In the genomic region with DNA sequence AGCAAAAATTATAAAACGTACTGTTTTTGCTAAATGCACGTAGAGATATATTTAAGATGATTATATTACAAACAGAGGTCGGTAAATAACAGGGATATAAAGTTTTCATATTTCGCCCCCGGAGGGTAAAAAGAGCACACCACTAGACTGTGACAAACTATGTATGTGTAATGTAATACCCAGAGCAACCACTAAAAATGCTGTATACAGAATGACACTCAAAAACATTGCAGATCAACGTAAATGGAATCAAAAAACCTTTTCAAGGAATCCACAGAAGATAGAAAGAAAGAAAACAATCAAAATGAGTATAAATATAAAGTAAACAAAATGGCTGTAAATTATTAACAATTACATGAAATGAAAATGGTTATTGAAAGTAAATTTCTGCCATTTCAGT, we compare ENCODE assay signal across 17 cellular contexts. TPM values are rescaled to one million over a fixed set of nuclear protein-coding genes. Genes with fewer than 3 reads are reported as not detected.
DNase-seq lines count a peak whose midpoint lies in the region; ATAC-seq and TF ChIP-seq lines count a peak whose summit lies in the region.
"Had no signal": no experiment of that assay in that cellular context is flagged by ENCODE, and none has a peak within 500 bp of the region (broad histone marks: within the 10 kb centered on the region; RNA-seq: fewer than 3 reads in every experiment).

No MANE protein-coding gene starts in this region.

- no peak overlapping the region for H3K4me3 Mint-ChIP-seq in activated CD4-positive, alpha-beta memory T cell treated with anti-CD3 and anti-CD28 coated beads, Interleukin-2, amount 10 ng/mL, durations not matched to agents 7 days and 5 days
- H3K4me3 Mint-ChIP-seq: CD8-positive, alpha-beta T cell had no signal

- H3K9me3 ChIP-seq in AG04450 (ENCODE audit: control insufficient read depth, insufficient read depth, low read length) (no peaks in the 10 kb centered on the region), right atrium auricular region (no peaks in the 10 kb centered on the region)
- H3K9me3 ChIP-seq: mucosa of descending colon had no signal

- H3K4me1 Mint-ChIP-seq in activated CD4-positive, alpha-beta memory T cell treated with anti-CD3 and anti-CD28 coated beads, Interleukin-2, amount 10 ng/mL, durations not matched to agents 7 days and 5 days = no peaks in the 10 kb centered on the region

- no peak overlapping the region for H3K4me3 ChIP-seq in AG04450 (ENCODE audit: low read depth, low read length)
- H3K4me3 ChIP-seq in NB4 (ENCODE audit: low read depth, low read length) = no peak overlapping the region
- H3K4me3 ChIP-seq in fibroblast of mammary gland (ENCODE audit: control insufficient read depth, low read depth, low read length) = no peak overlapping the region
- H3K4me3 ChIP-seq in right atrium auricular region = no peak overlapping the region
- H3K4me3 ChIP-seq: mucosa of descending colon, stomach had no signal

- no peaks in the 10 kb centered on the region for H3K27me3 ChIP-seq in AG04450 (ENCODE audit: control insufficient read depth, insufficient read depth, low read length)
- no peaks in the 10 kb centered on the region for H3K27me3 ChIP-seq in right atrium auricular region
- H3K27me3 ChIP-seq: stomach had no signal

- POLR2A ChIA-PET in AG04450 (lab: Yijun Ruan, JAX) = no interaction called here
- POLR2A ChIA-PET in activated CD4-positive, alpha-beta memory T cell treated with anti-CD3 and anti-CD28 coated beads, Interleukin-2, amount 10 ng/mL, durations not matched to agents 7 days and 5 days (lab: Charles Lee) = no interaction called here

- peak; percentile 52 for ATAC-seq in GM18517 (IDR thresholded peaks at IDR 0.05; ENCODE audit: unreplicated experiment)
- ATAC-seq: CD8-positive, alpha-beta T cell; mucosa of descending colon had no signal

- no peaks in the 10 kb centered on the region for H3K36me3 ChIP-seq in right atrium auricular region
- H3K36me3 ChIP-seq: stomach had no signal

- DNase-seq in AG04450 (ENCODE audit: low read depth, low spot score) (no peak), NB4 (ENCODE audit: low read depth) (peak; percentile 8), fibroblast of mammary gland (ENCODE audit: low read depth) (no peak), A172 (ENCODE audit: low spot score) (no peak), right atrium auricular region (ENCODE audit: low spot score) (no peak), occipital lobe (lab: John Stamatoyannopoulos, UW) (no peak)
- no peak for DNase-seq in activated CD4-positive, alpha-beta memory T cell treated with anti-CD3 and anti-CD28 coated beads, Interleukin-2, amount 10 ng/mL, durations not matched to agents 7 days and 5 days
- DNase-seq: activated gamma-delta T cell treated with Interleukin-2 at 50 U/mL for 16 hours; CD8-positive, alpha-beta T cell; central memory CD4-positive, alpha-beta T cell; erythroblast; mucosa of descending colon; NCI-H1105; NCI-H774; retina; stomach had no signal

- TF ChIP-seq POLR2A in NB4 (IDR thresholded peaks at IDR 0.05; ENCODE audit: extremely low read depth, insufficient read length) = no peak

- no peaks in the 10 kb centered on the region for H3K27me3 Mint-ChIP-seq in activated CD4-positive, alpha-beta memory T cell treated with anti-CD3 and anti-CD28 coated beads, Interleukin-2, amount 10 ng/mL, durations not matched to agents 7 days and 5 days

- TF ChIP-seq CTCF in AG04450 (IDR thresholded peaks at IDR 0.05; ENCODE audit: low read depth, low read length) (peak; percentile 5; the same call in 1 of the 2 replicates), NB4 (IDR thresholded peaks at IDR 0.05; ENCODE audit: low read depth, low read length) (no peak), fibroblast of mammary gland (conservative IDR thresholded peaks at IDR 0.05; ENCODE audit: control insufficient read depth, insufficient read depth, low read depth, low read length) (peak; percentile 3), right atrium auricular region (IDR thresholded peaks at IDR 0.05) (peak in 1 of 2 donors; percentile 29)

- no peaks in the 10 kb centered on the region for H3K4me1 ChIP-seq in right atrium auricular region
- H3K4me1 ChIP-seq: stomach had no signal

- no peaks in the 10 kb centered on the region for H3K9me3 Mint-ChIP-seq in activated CD4-positive, alpha-beta memory T cell treated with anti-CD3 and anti-CD28 coated beads, Interleukin-2, amount 10 ng/mL, durations not matched to agents 7 days and 5 days

- H3K27ac ChIP-seq in AG04450 (ENCODE audit: low read depth, low read length) (no peak overlapping the region), right atrium auricular region (no peak overlapping the region)
- H3K27ac ChIP-seq: stomach had no signal

- CTCF ChIA-PET in AG04450 (lab: Charles Lee) = no interaction called here
- CTCF ChIA-PET in activated CD4-positive, alpha-beta memory T cell treated with anti-CD3 and anti-CD28 coated beads, Interleukin-2, amount 10 ng/mL, durations not matched to agents 7 days and 5 days (lab: Charles Lee) = no interaction called here

- no peak overlapping the region for H3K27ac Mint-ChIP-seq in activated CD4-positive, alpha-beta memory T cell treated with anti-CD3 and anti-CD28 coated beads, Interleukin-2, amount 10 ng/mL, durations not matched to agents 7 days and 5 days
- H3K27ac Mint-ChIP-seq: CD8-positive, alpha-beta T cell had no signal

- H3K36me3 Mint-ChIP-seq in activated CD4-positive, alpha-beta memory T cell treated with anti-CD3 and anti-CD28 coated beads, Interleukin-2, amount 10 ng/mL, durations not matched to agents 7 days and 5 days (ENCODE audit: low read depth) = no peaks in the 10 kb centered on the region
- H3K36me3 Mint-ChIP-seq: CD8-positive, alpha-beta T cell had no signal

RNA-seq across cellular contexts. Expression of a gene that starts 37.6 kb away (rescaled TPM):
- not detected in 2 replicates for polyA plus RNA-seq in AG04450 (2011; rRNA removed)
- polyA minus RNA-seq in AG04450 (2011; rRNA and poly(A)+ RNA removed) = not detected in 2 replicates
- total RNA-seq in A172 (2014; rRNA removed; shearing (Covaris generic)) = not detected in 2 replicates
- total RNA-seq in right atrium auricular region = not detected
- not detected for total RNA-seq in occipital lobe
- total RNA-seq in activated CD4-positive, alpha-beta memory T cell treated with anti-CD3 and anti-CD28 coated beads, Interleukin-2, amount 10 ng/mL, durations not matched to agents 7 days and 5 days = not detected
- total RNA-seq: CD8-positive, alpha-beta T cell; mucosa of descending colon; stomach had no signal
- polyA plus RNA-seq: stomach had no signal

RNA-seq across cellular contexts. Expression of a gene that starts 47.6 kb away (rescaled TPM):
- not detected in 2 replicates for polyA plus RNA-seq in AG04450 (2011; rRNA removed)
- polyA minus RNA-seq in AG04450 (2011; rRNA and poly(A)+ RNA removed) = not detected in 2 replicates
- total RNA-seq in A172 (2014; rRNA removed; shearing (Covaris generic)) = not detected in 2 replicates
- total RNA-seq in right atrium auricular region (not detected), occipital lobe (not detected)
- total RNA-seq in activated CD4-positive, alpha-beta memory T cell treated with anti-CD3 and anti-CD28 coated beads, Interleukin-2, amount 10 ng/mL, durations not matched to agents 7 days and 5 days = not detected
- total RNA-seq: CD8-positive, alpha-beta T cell; mucosa of descending colon; stomach had no signal
- polyA plus RNA-seq: stomach had no signal
